ENCODE assay signal across 8 cellular contexts in genomic region chr2:112646102-112646719, GRCh38. TPM values are rescaled to one million over a fixed set of nuclear protein-coding genes. Genes with fewer than 3 reads are reported as not detected.
DNase-seq lines count a peak whose midpoint lies in the region; ATAC-seq, FAIRE-seq and TF ChIP-seq lines count a peak whose summit lies in the region.

No MANE protein-coding gene starts in this region.

- no peak for DNase-seq in activated CD8-positive, alpha-beta memory T cell treated with anti-CD3 and anti-CD28 coated beads, Interleukin-2, amount 10 ng/mL, durations not matched to agents 7 days and 5 days
- DNase-seq in activated CD8-positive, alpha-beta memory T cell treated with anti-CD3 and anti-CD28 coated beads for 24 hours = no peak
- DNase-seq in OCI-LY7 (ENCODE audit: low spot score) = peak; percentile 65
- DNase-seq in astrocyte (ENCODE audit: low read depth) = no peak
- DNase-seq in kidney = no peak
- DNase-seq in stimulated activated CD8-positive, alpha-beta memory T cell treated with anti-CD3 and anti-CD28 coated beads, Interleukin-12 subunit alpha, Interleukin-12 subunit beta, amount 100 ng/mL, for 4 hours (ENCODE audit: low read depth) = peak; percentile 53
- no peak for DNase-seq in NCI-H2107 (lab: John Stamatoyannopoulos, UW)

- ATAC-seq in activated CD8-positive, alpha-beta memory T cell treated with anti-CD3 and anti-CD28 coated beads, Interleukin-2, amount 10 ng/mL, durations not matched to agents 7 days and 5 days = peak; percentile 20
- ATAC-seq in HG03025 (IDR thresholded peaks at IDR 0.05; ENCODE audit: low FRiP score, unreplicated experiment) = peak; percentile 33

- no peaks in the 10 kb centered on the region for H3K27me3 Mint-ChIP-seq in activated CD8-positive, alpha-beta memory T cell treated with anti-CD3 and anti-CD28 coated beads, Interleukin-2, amount 10 ng/mL, durations not matched to agents 7 days and 5 days
- no peaks in the 10 kb centered on the region for H3K27me3 Mint-ChIP-seq in astrocyte (ENCODE audit: low read depth, unreplicated experiment)

- FAIRE-seq in astrocyte (lab: Jason Lieb, UNC) = no peak
- FAIRE-seq in kidney (lab: Jason Lieb, UNC) = no peak

- intact Hi-C loops in OCI-LY7 (cut with micrococcal nuclease; ENCODE audit: unreplicated experiment) = loop anchor here (2.0 to 10.0 kb wide), 4 partner anchors 45 to 761 kb away; partner anchors contain the start of genes ANAPC1, CKAP2L and POLR1B
- intact Hi-C loops in kidney (cut with DNase I) = no loop called here

- H3K36me3 ChIP-seq in OCI-LY7 (ENCODE audit: insufficient read depth, low read length) (peaks cover 46% of the 10 kb centered on the region), astrocyte (ENCODE audit: insufficient read depth, low read length) (peaks cover 39% of the 10 kb centered on the region), kidney (ENCODE audit: control insufficient read depth in 1 of 2, insufficient read depth in 2 of 2, low read length in 2 of 2) (peaks cover 0 to 6% of the 10 kb centered on the region in 2 donors)

- H4K20me1 ChIP-seq in OCI-LY7 (ENCODE audit: insufficient read depth, low read length) = peaks cover 15% of the 10 kb centered on the region
- peaks cover 50% of the 10 kb centered on the region for H4K20me1 ChIP-seq in astrocyte (ENCODE audit: insufficient read depth, low read length)

- CTCF ChIA-PET in activated CD8-positive, alpha-beta memory T cell treated with anti-CD3 and anti-CD28 coated beads, Interleukin-2, amount 10 ng/mL, durations not matched to agents 7 days and 5 days (lab: Charles Lee) = interaction anchor here (1.0 to 5.4 kb wide), 9 partner anchors 10 to 295 kb away, joined by 3 to 143 read pairs (median 7); no protein-coding TSS in a partner anchor
- CTCF ChIA-PET in OCI-LY7 (lab: Charles Lee; ENCODE audit: unreplicated experiment) = interaction anchor here (0.8 kb wide), 1 partner anchor 46 kb away, joined by 3 read pairs; no protein-coding TSS in a partner anchor

- no TSS peak for BruUV-seq in OCI-LY7 (replicated peaks; lab: Mats Ljungman, UMichigan)

- H2AFZ ChIP-seq in OCI-LY7 (ENCODE audit: low read length) = peak overlapping the region; percentile 65
- no peak overlapping the region for H2AFZ ChIP-seq in astrocyte (ENCODE audit: low read depth, low read length)

- H3K27ac ChIP-seq in OCI-LY7 (ENCODE audit: low read depth, low read length, poor library complexity, severe bottlenecking) (peak overlapping the region; percentile 75), astrocyte (ENCODE audit: low read depth, low read length) (peak overlapping the region; percentile 82), kidney (ENCODE audit: low read depth in 2 of 2, low read length in 2 of 2) (peak overlapping the region; percentile 88 to 96)

- H3K79me2 ChIP-seq in OCI-LY7 (ENCODE audit: insufficient read depth, low read depth, low read length) = peaks cover 60% of the 10 kb centered on the region
- peaks cover 69% of the 10 kb centered on the region for H3K79me2 ChIP-seq in astrocyte (ENCODE audit: insufficient read depth, low read length)

- POLR2A ChIA-PET in OCI-LY7 (lab: Charles Lee) = interaction anchor here (0.7 to 1.5 kb wide), 7 partner anchors 10 to 63 kb away, joined by 3 to 5 read pairs (median 4); no protein-coding TSS in a partner anchor

- H3K27ac Mint-ChIP-seq in activated CD8-positive, alpha-beta memory T cell treated with anti-CD3 and anti-CD28 coated beads, Interleukin-2, amount 10 ng/mL, durations not matched to agents 7 days and 5 days = peak overlapping the region; percentile 84
- H3K27ac Mint-ChIP-seq in astrocyte (ENCODE audit: unreplicated experiment) = peak overlapping the region; percentile 68

- H3K4me3 ChIP-seq in OCI-LY7 (ENCODE audit: low read depth, low read length, poor library complexity, severe bottlenecking) = peak overlapping the region; percentile 80
- peak overlapping the region; percentile 95 for H3K4me3 ChIP-seq in astrocyte (ENCODE audit: insufficient read depth, low read depth, low read length)
- peak overlapping the region; percentile 72 to 80 for H3K4me3 ChIP-seq in kidney (ENCODE audit: low read length in 2 of 2)

- H3K36me3 Mint-ChIP-seq in activated CD8-positive, alpha-beta memory T cell treated with anti-CD3 and anti-CD28 coated beads, Interleukin-2, amount 10 ng/mL, durations not matched to agents 7 days and 5 days = peaks cover 43% of the 10 kb centered on the region
- H3K36me3 Mint-ChIP-seq in astrocyte (ENCODE audit: low read depth, unreplicated experiment) = peaks cover 32% of the 10 kb centered on the region

- TF ChIP-seq CTCF in OCI-LY7 (conservative IDR thresholded peaks at IDR 0.05; ENCODE audit: low read length) (no peak), astrocyte (IDR thresholded peaks at IDR 0.05; ENCODE audit: insufficient read depth, low read depth, low read length) (no peak), kidney (IDR thresholded peaks at IDR 0.05; ENCODE audit: borderline replicate concordance, extremely low read depth, insufficient read depth) (no peak)

- no peaks in the 10 kb centered on the region for H3K27me3 ChIP-seq in astrocyte (ENCODE audit: insufficient read depth, low read length)

- peak overlapping the region; percentile 96 for H3K4me3 Mint-ChIP-seq in activated CD8-positive, alpha-beta memory T cell treated with anti-CD3 and anti-CD28 coated beads, Interleukin-2, amount 10 ng/mL, durations not matched to agents 7 days and 5 days
- H3K4me3 Mint-ChIP-seq in astrocyte (ENCODE audit: unreplicated experiment) = peak overlapping the region; percentile 95

- peak overlapping the region; percentile 97 for H3K4me2 ChIP-seq in OCI-LY7 (ENCODE audit: low read length)
- peak overlapping the region; percentile 86 for H3K4me2 ChIP-seq in astrocyte (ENCODE audit: low read length)

- H3K4me1 ChIP-seq in OCI-LY7 (ENCODE audit: insufficient read depth, low read length, poor library complexity, severe bottlenecking) = peaks cover 40% of the 10 kb centered on the region
- H3K4me1 ChIP-seq in astrocyte (ENCODE audit: insufficient read depth, low read length) = peaks cover 56% of the 10 kb centered on the region
- H3K4me1 ChIP-seq in kidney (ENCODE audit: control insufficient read depth in 1 of 2, insufficient read depth in 1 of 2, low read depth in 1 of 2, low read length in 2 of 2) = peaks cover 8 to 12% of the 10 kb centered on the region in 2 donors

- no peaks in the 10 kb centered on the region for H3K9me3 ChIP-seq in OCI-LY7 (ENCODE audit: low read length)
- no peaks in the 10 kb centered on the region for H3K9me3 ChIP-seq in astrocyte (ENCODE audit: insufficient read depth, low read depth, low read length)
- no peaks in the 10 kb centered on the region for H3K9me3 ChIP-seq in kidney (ENCODE audit: control insufficient read depth in 1 of 2, low read length in 2 of 2)

- H3K9ac ChIP-seq in astrocyte (ENCODE audit: low read length) (peak overlapping the region; percentile 89), kidney (ENCODE audit: low read length in 2 of 2) (peak overlapping the region; percentile 55 to 85)

- no peaks in the 10 kb centered on the region for H3K9me3 Mint-ChIP-seq in activated CD8-positive, alpha-beta memory T cell treated with anti-CD3 and anti-CD28 coated beads, Interleukin-2, amount 10 ng/mL, durations not matched to agents 7 days and 5 days (ENCODE audit: low read depth)
- no peaks in the 10 kb centered on the region for H3K9me3 Mint-ChIP-seq in astrocyte (ENCODE audit: unreplicated experiment)

- H3K9me2 ChIP-seq in OCI-LY7 (ENCODE audit: insufficient read depth, low read length) = no peaks in the 10 kb centered on the region

- H3K4me1 Mint-ChIP-seq in activated CD8-positive, alpha-beta memory T cell treated with anti-CD3 and anti-CD28 coated beads, Interleukin-2, amount 10 ng/mL, durations not matched to agents 7 days and 5 days = peaks cover 62% of the 10 kb centered on the region
- peaks cover 51% of the 10 kb centered on the region for H3K4me1 Mint-ChIP-seq in astrocyte (ENCODE audit: low read depth, unreplicated experiment)

RNA-seq across cellular contexts. Expression of gene SLC20A1, which starts 0.5 kb away (rescaled TPM):
- 100 to 1,000 TPM; 134 to 146 TPM for total RNA-seq in activated CD8-positive, alpha-beta memory T cell treated with anti-CD3 and anti-CD28 coated beads, Interleukin-2, amount 10 ng/mL, durations not matched to agents 7 days and 5 days
- total RNA-seq in OCI-LY7 (2014; rRNA removed; shearing (Covaris generic)) = 59.7 and 64.8 TPM in 2 replicates
- total RNA-seq in OCI-LY7 (2022) = 86.1 and 89.5 TPM in 2 replicates
- total RNA-seq in astrocyte = 96.7 and 122 TPM in 2 replicates
- 46.2 TPM for total RNA-seq in kidney
- polyA plus RNA-seq in kidney (ENCODE audit: insufficient read depth, low read depth, low replicate concordance) = 10.4 TPM

Comparison
In these comparisons a context has a peak if more than half of its experiments do, and no peak if none do; other contexts are left out.
1. DNase-seq: peak in OCI-LY7 (single experiment) and stimulated activated CD8-positive, alpha-beta memory T cell treated with anti-CD3 and anti-CD28 coated beads, Interleukin-12 subunit alpha, Interleukin-12 subunit beta, amount 100 ng/mL, for 4 hours (single experiment); none in activated CD8-positive, alpha-beta memory T cell treated with anti-CD3 and anti-CD28 coated beads, Interleukin-2, amount 10 ng/mL, durations not matched to agents 7 days and 5 days (single experiment), activated CD8-positive, alpha-beta memory T cell treated with anti-CD3 and anti-CD28 coated beads for 24 hours (single experiment), astrocyte (single experiment), kidney (single experiment) and NCI-H2107 (single experiment).
2. Peak in every context shown above with its lines, with median percentiles within 50 percentile points of each other: H3K27ac ChIP-seq and H3K4me3 ChIP-seq.